In genomic region chr11:134230339-134230738, GRCh38 we compare ENCODE assay signal across 1 cellular context.
TF ChIP-seq lines count a peak whose summit lies in the region.

No MANE protein-coding gene starts in this region.

TF ChIP-seq in WTC11, 78 proteins besides CTCF, POLR2A, EP300 and RAD21:
- TF ChIP-seq ZNF532 (CRISPR knock-in tag; IDR thresholded peaks at IDR 0.05; ENCODE audit: borderline replicate concordance): no peak
- TF ChIP-seq NFE2L1 (CRISPR knock-in tag; IDR thresholded peaks at IDR 0.05): no peak
- TF ChIP-seq ZNF416 (CRISPR knock-in tag; IDR thresholded peaks at IDR 0.05): no peak
- no peak for TF ChIP-seq TEAD4 (CRISPR knock-in tag; IDR thresholded peaks at IDR 0.05)
- TF ChIP-seq MLX (CRISPR knock-in tag; IDR thresholded peaks at IDR 0.05): no peak
- no peak for TF ChIP-seq NFYB (CRISPR knock-in tag; conservative IDR thresholded peaks at IDR 0.05; ENCODE audit: low read depth)
- no peak for TF ChIP-seq MXD4 (CRISPR knock-in tag; IDR thresholded peaks at IDR 0.05; ENCODE audit: borderline replicate concordance)
- TF ChIP-seq ARID4B (CRISPR knock-in tag; IDR thresholded peaks at IDR 0.05; ENCODE audit: borderline replicate concordance): no peak
- TF ChIP-seq ESRRA (CRISPR knock-in tag; IDR thresholded peaks at IDR 0.05; ENCODE audit: borderline replicate concordance): no peak
- TF ChIP-seq TCF7 (CRISPR knock-in tag; IDR thresholded peaks at IDR 0.05; ENCODE audit: low read depth): no peak
- TF ChIP-seq GTF2I (CRISPR knock-in tag; conservative IDR thresholded peaks at IDR 0.05): no peak
- no peak for TF ChIP-seq SMAD4 (CRISPR knock-in tag; IDR thresholded peaks at IDR 0.05)
- no peak for TF ChIP-seq FOXP1 (CRISPR knock-in tag; IDR thresholded peaks at IDR 0.05; ENCODE audit: borderline replicate concordance)
- TF ChIP-seq NR2C2 (CRISPR knock-in tag; IDR thresholded peaks at IDR 0.05): no peak
- no peak for TF ChIP-seq ZMAT4 (CRISPR knock-in tag; IDR thresholded peaks at IDR 0.05)
- no peak for TF ChIP-seq GABPB1 (CRISPR knock-in tag; IDR thresholded peaks at IDR 0.05)
- no peak for TF ChIP-seq ZNF232 (CRISPR knock-in tag; IDR thresholded peaks at IDR 0.05)
- TF ChIP-seq IRF2 (CRISPR knock-in tag; IDR thresholded peaks at IDR 0.05; ENCODE audit: borderline replicate concordance, low read depth): no peak
- no peak for TF ChIP-seq NFATC4 (CRISPR knock-in tag; IDR thresholded peaks at IDR 0.05)
- no peak for TF ChIP-seq ZNF512 (CRISPR knock-in tag; IDR thresholded peaks at IDR 0.05; ENCODE audit: borderline replicate concordance)
TF ChIP-seq in WTC11: peak in this region for 0.
